21 cellular contexts compared by ENCODE assay signal in genomic region chr1:47545912-47546483, GRCh38.
"Had no signal": no experiment of that assay in that cellular context is flagged by ENCODE, and none has a peak within 500 bp of the region (broad histone marks: within the 10 kb centered on the region; RNA-seq: fewer than 3 reads in every experiment).

No MANE protein-coding gene starts in this region.

- H3K9me3 ChIP-seq: colonic mucosa, psoas muscle, transverse colon had no signal

- DNase-seq: activated CD8-positive, alpha-beta memory T cell treated with anti-CD3 and anti-CD28 coated beads, Interleukin-2, amount 50 U/mL, for 4 hours; activated CD8-positive, alpha-beta T cell treated with anti-CD3 and anti-CD28 coated beads for 36 hours; activated naive CD4-positive, alpha-beta T cell; activated naive CD8-positive, alpha-beta T cell treated with anti-CD3 and anti-CD28 coated beads, Interleukin-2, amount 50 U/mL, for 24 hours; colonic mucosa; effector CD8-positive, alpha-beta T cell; erythroblast; immature natural killer cell; left cardiac atrium; naive thymus-derived CD8-positive, alpha-beta T cell; nucleus accumbens; psoas muscle; stimulated activated CD4-positive, alpha-beta T cell treated with anti-CD3 and anti-CD28 coated beads, Interleukin-2, amount 100 ng/mL, for 24 hours; stimulated activated naive CD4-positive, alpha-beta T cell; substantia nigra; SW 1271; transverse colon had no signal

- H3K36me3 Mint-ChIP-seq: immature natural killer cell had no signal

- H3K4me3 Mint-ChIP-seq: activated CD8-positive, alpha-beta T cell treated with anti-CD3 and anti-CD28 coated beads for 36 hours; activated naive CD8-positive, alpha-beta T cell treated with anti-CD3 and anti-CD28 coated beads, Interleukin-2, amount 50 U/mL, for 24 hours; activated T-helper 1 cell treated with anti-CD3 and anti-CD28 coated beads, Interleukin-12 subunit alpha, Interleukin-12 subunit beta, Interleukin-2, Interleukin-4 antibody, amounts not matched to agents 30 ng/mL and 10 ng/mL and 1 ng/mL, durations not matched to agents 14 hours and 24 hours and 36 hours; immature natural killer cell; naive thymus-derived CD8-positive, alpha-beta T cell; T-helper 2 cell treated with Interferon-gamma antibody and Interleukin-4, amounts not matched to agents 5 μg/mL and 100 μg/mL, for 36 hours had no signal

- H3K4me1 ChIP-seq: colonic mucosa, psoas muscle had no signal

- ATAC-seq: activated CD8-positive, alpha-beta T cell treated with anti-CD3 and anti-CD28 coated beads for 36 hours; activated naive CD8-positive, alpha-beta T cell treated with anti-CD3 and anti-CD28 coated beads, Interleukin-2, amount 50 U/mL, for 24 hours; left cardiac atrium; naive thymus-derived CD8-positive, alpha-beta T cell; psoas muscle; sciatic nerve had no signal

- H3K27me3 ChIP-seq: cardiac muscle cell, colonic mucosa, transverse colon had no signal

- H3K4me1 Mint-ChIP-seq: activated naive CD8-positive, alpha-beta T cell treated with anti-CD3 and anti-CD28 coated beads, Interleukin-2, amount 50 U/mL, for 24 hours; immature natural killer cell; naive thymus-derived CD8-positive, alpha-beta T cell had no signal

- H3K27ac Mint-ChIP-seq: activated CD8-positive, alpha-beta T cell treated with anti-CD3 and anti-CD28 coated beads for 36 hours; activated naive CD8-positive, alpha-beta T cell treated with anti-CD3 and anti-CD28 coated beads, Interleukin-2, amount 50 U/mL, for 24 hours; activated T-helper 1 cell treated with anti-CD3 and anti-CD28 coated beads, Interleukin-12 subunit alpha, Interleukin-12 subunit beta, Interleukin-2, Interleukin-4 antibody, amounts not matched to agents 30 ng/mL and 10 ng/mL and 1 ng/mL, durations not matched to agents 14 hours and 24 hours and 36 hours; immature natural killer cell; naive thymus-derived CD8-positive, alpha-beta T cell; T-helper 2 cell treated with Interferon-gamma antibody and Interleukin-4, amounts not matched to agents 5 μg/mL and 100 μg/mL, for 36 hours had no signal

- H3K9me3 Mint-ChIP-seq: activated CD8-positive, alpha-beta T cell treated with anti-CD3 and anti-CD28 coated beads for 36 hours; activated naive CD8-positive, alpha-beta T cell treated with anti-CD3 and anti-CD28 coated beads, Interleukin-2, amount 50 U/mL, for 24 hours; activated T-helper 1 cell treated with anti-CD3 and anti-CD28 coated beads, Interleukin-12 subunit alpha, Interleukin-12 subunit beta, Interleukin-2, Interleukin-4 antibody, amounts not matched to agents 30 ng/mL and 10 ng/mL and 1 ng/mL, durations not matched to agents 14 hours and 24 hours and 36 hours; T-helper 2 cell treated with Interferon-gamma antibody and Interleukin-4, amounts not matched to agents 5 μg/mL and 100 μg/mL, for 36 hours had no signal

- H3K36me3 ChIP-seq: cardiac muscle cell, colonic mucosa, transverse colon had no signal

- H3K4me3 ChIP-seq: cardiac muscle cell, colonic mucosa, psoas muscle, transverse colon had no signal

- H3K27ac ChIP-seq: cardiac muscle cell, colonic mucosa, psoas muscle, transverse colon had no signal
